8 cellular contexts compared by ENCODE assay signal in genomic region chr9:86946712-86947145, GRCh38. TPM values are rescaled to one million over a fixed set of nuclear protein-coding genes. Genes with fewer than 3 reads are reported as not detected.
A peak's percentile ranks its signal among the peaks of the same experiment; 100 is the strongest.
DNase-seq lines count a peak whose midpoint lies in the region; ATAC-seq, FAIRE-seq and TF ChIP-seq lines count a peak whose summit lies in the region.

No MANE protein-coding gene starts in this region.

- CTCF ChIA-PET in A549 (lab: Yijun Ruan, JAX): interaction anchor here (0.6 to 2.5 kb wide), 8 partner anchors 9 to 533 kb away, joined by 3 to 8 read pairs (median 3); no protein-coding TSS in a partner anchor

- peak in 1 of 2 experiments; percentile 40; a peak in 3 of 6 replicates for ATAC-seq in A549
- peak; percentile 13 for ATAC-seq in GM19455 (IDR thresholded peaks at IDR 0.05; ENCODE audit: unreplicated experiment)
- ATAC-seq in foreskin keratinocyte: peak; percentile 13

- H3K9me3 Mint-ChIP-seq in activated T-cell treated with anti-CD3 and anti-CD28 coated beads, Interleukin-2, amount 50 U/mL, for 24 hours: no peaks in the 10 kb centered on the region
- peaks cover 7% of the 10 kb centered on the region for H3K9me3 Mint-ChIP-seq in osteocyte (ENCODE audit: unreplicated experiment)

- H3K4me1 Mint-ChIP-seq in activated T-cell treated with anti-CD3 and anti-CD28 coated beads, Interleukin-2, amount 50 U/mL, for 24 hours (ENCODE audit: low read depth): peaks cover 22% of the 10 kb centered on the region
- H3K4me1 Mint-ChIP-seq in osteocyte (ENCODE audit: unreplicated experiment): peaks cover 37% of the 10 kb centered on the region

- H3K27me3 ChIP-seq in foreskin keratinocyte: peaks cover 39% of the 10 kb centered on the region

- H3K4me3 Mint-ChIP-seq in activated T-cell treated with anti-CD3 and anti-CD28 coated beads, Interleukin-2, amount 50 U/mL, for 24 hours: peak overlapping the region; percentile 70
- peak overlapping the region; percentile 79 for H3K4me3 Mint-ChIP-seq in osteocyte (ENCODE audit: unreplicated experiment)

- TF ChIP-seq RAD21 in A549 (conservative IDR thresholded peaks at IDR 0.05 in 1 of 2, IDR thresholded peaks at IDR 0.05 in 1 of 2): no peak

- peaks cover 2% of the 10 kb centered on the region; the same call in 1 of the 3 replicates for H3K9me3 ChIP-seq in A549

- 0% methylated on average over 2 of the region's 52 CpGs for whole genome bisulfite sequencing in A549 (ENCODE audit: missing lambda C conversion rate)

- TF ChIP-seq CTCF in A549 (IDR thresholded peaks at IDR 0.05) (no peak; the same call in 2 of the 3 replicates), foreskin keratinocyte (conservative IDR thresholded peaks at IDR 0.05) (no peak), osteocyte (IDR thresholded peaks at IDR 0.05) (no peak)

- peaks cover 37% of the 10 kb centered on the region for H3K27me3 Mint-ChIP-seq in activated T-cell treated with anti-CD3 and anti-CD28 coated beads, Interleukin-2, amount 50 U/mL, for 24 hours
- no peaks in the 10 kb centered on the region for H3K27me3 Mint-ChIP-seq in osteocyte (ENCODE audit: unreplicated experiment)

- no peak overlapping the region for H3K27ac Mint-ChIP-seq in activated T-cell treated with anti-CD3 and anti-CD28 coated beads, Interleukin-2, amount 50 U/mL, for 24 hours
- peak overlapping the region; percentile 81 for H3K27ac Mint-ChIP-seq in osteocyte (ENCODE audit: unreplicated experiment)

- peak overlapping the region in 1 of 2 experiments; percentile 67; a peak in 4 of 6 replicates for H3K27ac ChIP-seq in A549
- peak overlapping the region; percentile 68 for H3K27ac ChIP-seq in foreskin keratinocyte

- TF ChIP-seq POLR2A in A549 (IDR thresholded peaks at IDR 0.05; ENCODE audit: low read length): no peak

- H3K4me3 ChIP-seq in A549: peak overlapping the region; percentile 54

- FAIRE-seq in A549 (lab: Jason Lieb, UNC): no peak

- peaks cover 10% of the 10 kb centered on the region; the same call in 1 of the 3 replicates for H3K4me1 ChIP-seq in A549
- H3K4me1 ChIP-seq in foreskin keratinocyte: no peaks in the 10 kb centered on the region

- POLR2A ChIA-PET in A549 (lab: Yijun Ruan, JAX): no interaction called here

- H3K36me3 Mint-ChIP-seq in activated T-cell treated with anti-CD3 and anti-CD28 coated beads, Interleukin-2, amount 50 U/mL, for 24 hours (ENCODE audit: low read depth): no peaks in the 10 kb centered on the region
- peaks cover 26% of the 10 kb centered on the region for H3K36me3 Mint-ChIP-seq in osteocyte (ENCODE audit: unreplicated experiment)

- DNase-seq in A549 (ENCODE audit: low read depth in 1 of 2, low spot score in 1 of 2): peak; percentile 8 to 53
- peak; percentile 70 for DNase-seq in LHCN-M2 (ENCODE audit: low read depth)
- DNase-seq in activated T-cell treated with anti-CD3 and anti-CD28 coated beads, Interleukin-2, amount 50 U/mL, for 24 hours: peak; percentile 69
- peak in 1 of 2 donors; percentile 47 for DNase-seq in foreskin keratinocyte
- DNase-seq in osteocyte (ENCODE audit: extremely low spot score, unreplicated experiment): no peak
- no peak for DNase-seq in NCI-H1694 treated with DMSO at 0.1 percent for 48 hours (lab: John Stamatoyannopoulos, UW)
- no peak for DNase-seq in NCI-H2107 (lab: John Stamatoyannopoulos, UW)

- TF ChIP-seq EP300 in A549 (IDR thresholded peaks at IDR 0.05): no peak

- peak overlapping the region; percentile 94 for H3K4me2 ChIP-seq in A549

TF ChIP-seq in A549, 52 proteins besides CTCF, POLR2A, EP300 and RAD21:
- no peak for TF ChIP-seq HOXA7 (CRISPR knock-in tag; IDR thresholded peaks at IDR 0.05)
- TF ChIP-seq EHF (CRISPR knock-in tag; IDR thresholded peaks at IDR 0.05): no peak
- TF ChIP-seq MAZ (IDR thresholded peaks at IDR 0.05; ENCODE audit: borderline replicate concordance, low read depth, low read length): no peak
- TF ChIP-seq NR3C1 (IDR thresholded peaks at IDR 0.05): no peak
- TF ChIP-seq MAFK (IDR thresholded peaks at IDR 0.05; ENCODE audit: partially characterized antibody): no peak
- TF ChIP-seq ZSCAN20 (CRISPR knock-in tag; IDR thresholded peaks at IDR 0.05): no peak

RNA-seq across cellular contexts. Expression of gene GAS1, which starts 0.6 kb away (rescaled TPM):
- polyA plus RNA-seq in A549 (2011; rRNA removed) (not detected in 2 replicates), A549 (2017; fragmentation: RNase III; extraction: RNeasy Plus Mini Kit Qiagen cat#74134 plus additional on column Dnase treatment) (0.03 TPM in 1 of 3 replicates, not detected in the others), foreskin keratinocyte (0.66 and 0.72 TPM in 2 replicates)
- polyA plus RNA-seq in A549 (2012; cell fraction: cytosol; rRNA removed): 0.03 and 0.08 TPM in 2 replicates
- 0.07 and 0.12 TPM in 2 replicates for polyA plus RNA-seq in A549 (2012; cell fraction: nucleus; rRNA removed)
- polyA minus RNA-seq in A549 (2011; rRNA and poly(A)+ RNA removed): not detected in 2 replicates
- total RNA-seq in LHCN-M2 (2014; rRNA removed) (159 TPM in 2 replicates), foreskin keratinocyte (0.99 and 1.2 TPM in 2 replicates), osteocyte (304 and 307 TPM in 2 replicates)
- polyA plus RNA-seq in LHCN-M2 (2012): 13.3 TPM

Comparison
In these comparisons a context has a peak if more than half of its experiments do, and no peak if none do; other contexts are left out.
1. DNase-seq: peak in A549 (2 of 2), LHCN-M2 (single experiment) and activated T-cell treated with anti-CD3 and anti-CD28 coated beads, Interleukin-2, amount 50 U/mL, for 24 hours (single experiment); none in osteocyte (single experiment), NCI-H1694 treated with DMSO at 0.1 percent for 48 hours (single experiment) and NCI-H2107 (single experiment).
2. RNA of gene GAS1, which starts 0.6 kb away (total RNA-seq): 304 to 307 TPM in osteocyte and 159 TPM in LHCN-M2; 0.99 to 1.2 TPM in foreskin keratinocyte; every median in the first group is over 10 times any median in the second.